8 cellular contexts compared by ENCODE assay signal in the genomic region with DNA sequence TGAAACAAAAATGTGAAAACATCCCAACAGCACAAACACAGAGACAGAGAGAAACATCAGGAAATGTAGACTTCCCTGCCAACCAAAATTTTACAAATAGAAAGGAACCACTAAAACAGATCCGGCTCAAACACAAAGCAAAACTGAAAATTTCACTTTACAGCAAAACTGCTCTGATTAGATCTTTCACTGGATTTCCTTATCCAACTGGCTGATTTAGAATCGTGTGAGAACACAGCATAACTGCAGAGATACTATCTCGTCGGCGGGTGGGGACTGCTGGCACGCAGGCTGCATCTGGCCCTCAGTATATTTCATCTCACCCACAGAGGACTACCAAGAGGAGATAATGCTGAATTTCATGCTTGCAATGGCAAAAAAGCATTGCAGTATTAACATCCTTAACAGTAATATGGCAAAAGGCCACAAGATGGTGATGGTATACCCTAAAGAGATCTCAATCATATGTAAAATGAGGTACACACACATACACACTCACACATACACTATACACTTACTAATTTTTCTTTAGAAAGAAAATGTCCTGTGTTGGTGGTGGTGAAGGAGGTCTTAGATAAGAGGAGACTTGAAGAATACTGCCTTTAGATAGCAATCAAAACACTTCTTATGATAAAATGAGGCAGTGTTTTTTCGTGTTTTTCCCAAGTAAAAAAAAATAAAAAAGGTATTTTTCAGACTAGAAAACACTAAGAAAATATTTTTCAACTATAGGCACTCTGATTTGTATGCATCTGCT. TPM values are rescaled to one million over a fixed set of nuclear protein-coding genes. Genes with fewer than 3 reads are reported as not detected.
DNase-seq lines count a peak whose midpoint lies in the region; ATAC-seq and TF ChIP-seq lines count a peak whose summit lies in the region.

No MANE protein-coding gene starts in this region.

- WGBS in prostate gland = 11% methylated on average over 7 of the region's 7 CpGs

- peaks cover 15% of the 10 kb centered on the region for H3K4me1 Mint-ChIP-seq in activated T-cell treated with anti-CD3 and anti-CD28 coated beads, Interleukin-2, amount 50 U/mL, for 72 hours (ENCODE audit: low read depth)

- H3K4me1 ChIP-seq in OCI-LY1 (ENCODE audit: insufficient read depth, low read length, severe bottlenecking) = peaks cover 9% of the 10 kb centered on the region
- H3K4me1 ChIP-seq in foreskin keratinocyte = peaks cover 12% of the 10 kb centered on the region
- no peaks in the 10 kb centered on the region for H3K4me1 ChIP-seq in prostate gland (replicated peaks)

- no peaks in the 10 kb centered on the region for H3K9me2 ChIP-seq in OCI-LY1 (ENCODE audit: low read depth, low read length)

- no peaks in the 10 kb centered on the region for H3K9me3 Mint-ChIP-seq in activated T-cell treated with anti-CD3 and anti-CD28 coated beads, Interleukin-2, amount 50 U/mL, for 72 hours

- H3K36me3 ChIP-seq in OCI-LY1 (ENCODE audit: insufficient read depth, low read length) (no peaks in the 10 kb centered on the region), prostate gland (no peaks in the 10 kb centered on the region)

- peak; percentile 2 for DNase-seq in DMS79 (lab: John Stamatoyannopoulos, UW)
- peak; percentile 63 for DNase-seq in activated T-cell treated with anti-CD3 and anti-CD28 coated beads, Interleukin-2, amount 50 U/mL, for 72 hours
- peak; percentile 66 to 81 for DNase-seq in foreskin keratinocyte
- DNase-seq in prostate gland (ENCODE audit: low spot score) = peak; percentile 26
- no peak for DNase-seq in NCI-H1930 (lab: John Stamatoyannopoulos, UW)

- H3K9me3 ChIP-seq in OCI-LY1 (ENCODE audit: low read length) (no peaks in the 10 kb centered on the region), prostate gland (no peaks in the 10 kb centered on the region)

- no peaks in the 10 kb centered on the region for H3K36me3 Mint-ChIP-seq in activated T-cell treated with anti-CD3 and anti-CD28 coated beads, Interleukin-2, amount 50 U/mL, for 72 hours (ENCODE audit: insufficient read depth in 2 of 2)

- H3F3A ChIP-seq in OCI-LY1 (ENCODE audit: insufficient read depth, low read length) = no peaks in the 10 kb centered on the region

- H3K27ac ChIP-seq in OCI-LY1 (ENCODE audit: low read depth, low read length, poor library complexity, severe bottlenecking) (no peak overlapping the region), foreskin keratinocyte (peak overlapping the region; percentile 64), prostate gland (peak overlapping the region; percentile 33 to 51)

- peak overlapping the region; percentile 97 for H3K27ac Mint-ChIP-seq in activated T-cell treated with anti-CD3 and anti-CD28 coated beads, Interleukin-2, amount 50 U/mL, for 72 hours

- TF ChIP-seq POLR2A in prostate gland (IDR thresholded peaks at IDR 0.05) = no peak

- H3K9ac ChIP-seq in OCI-LY1 (ENCODE audit: low read length) = peak overlapping the region; percentile 29; the same call in 1 of the 2 replicates

- no peaks in the 10 kb centered on the region for H3K27me3 Mint-ChIP-seq in activated T-cell treated with anti-CD3 and anti-CD28 coated beads, Interleukin-2, amount 50 U/mL, for 72 hours (ENCODE audit: low read depth)

- intact Hi-C loops in prostate gland (cut with DNase I) = loop anchor here (5.0 kb wide), 1 partner anchor 95 kb away; no protein-coding TSS in a partner anchor

- H3K79me2 ChIP-seq in OCI-LY1 (ENCODE audit: insufficient read depth, low read length) = no peaks in the 10 kb centered on the region

- H3K4me3 Mint-ChIP-seq in activated T-cell treated with anti-CD3 and anti-CD28 coated beads, Interleukin-2, amount 50 U/mL, for 72 hours = peak overlapping the region; percentile 77 to 96

- ATAC-seq in GM19463 (IDR thresholded peaks at IDR 0.05; ENCODE audit: unreplicated experiment) = peak; percentile 93
- peak; percentile 85 for ATAC-seq in HG03521 (IDR thresholded peaks at IDR 0.05; ENCODE audit: unreplicated experiment)
- ATAC-seq in activated T-cell treated with anti-CD3 and anti-CD28 coated beads, Interleukin-2, amount 50 U/mL, for 72 hours (replicated peaks in 1 of 2) = peak; percentile 96 to 97
- peak; percentile 89 for ATAC-seq in foreskin keratinocyte

- H3K27me3 ChIP-seq in OCI-LY1 (ENCODE audit: insufficient read depth, low read length) = no peaks in the 10 kb centered on the region
- no peaks in the 10 kb centered on the region for H3K27me3 ChIP-seq in foreskin keratinocyte
- no peaks in the 10 kb centered on the region for H3K27me3 ChIP-seq in prostate gland (replicated peaks; ENCODE audit: insufficient read depth)

- no peaks in the 10 kb centered on the region for H4K20me1 ChIP-seq in OCI-LY1 (ENCODE audit: insufficient read depth, low read length)

- H3K4me2 ChIP-seq in OCI-LY1 (ENCODE audit: low read length) = peak overlapping the region; percentile 54

- peak overlapping the region; percentile 22 for H3K4me3 ChIP-seq in OCI-LY1 (ENCODE audit: low read depth, low read length, poor library complexity, severe bottlenecking)
- H3K4me3 ChIP-seq in prostate gland = no peak overlapping the region

- H2AFZ ChIP-seq in OCI-LY1 (ENCODE audit: low read length) = peak overlapping the region; percentile 61; the same call in 1 of the 2 replicates

- TF ChIP-seq CTCF in OCI-LY1 (IDR thresholded peaks at IDR 0.05; ENCODE audit: low read length) (peak; percentile 87), foreskin keratinocyte (conservative IDR thresholded peaks at IDR 0.05) (peak; percentile 95), prostate gland (IDR thresholded peaks at IDR 0.05) (peak in 3 of 4 experiments; percentile 12 to 59 (median 55))

RNA-seq across cellular contexts. Expression of gene LEO1, which starts 10.6 kb away (rescaled TPM):
- total RNA-seq in activated T-cell treated with anti-CD3 and anti-CD28 coated beads, Interleukin-2, amount 50 U/mL, for 72 hours = 10 to 100 TPM; 21.4 to 22.7 TPM
- 33.3 and 38.3 TPM in 2 replicates for total RNA-seq in foreskin keratinocyte
- polyA plus RNA-seq in foreskin keratinocyte = 17.8 and 20.3 TPM in 2 replicates
- 10 to 100 TPM; 14.4 to 24.2 TPM for total RNA-seq in prostate gland

RNA-seq across cellular contexts. Expression of gene MAPK6, which starts 36.8 kb away (rescaled TPM):
- total RNA-seq in activated T-cell treated with anti-CD3 and anti-CD28 coated beads, Interleukin-2, amount 50 U/mL, for 72 hours = 10 to 100 TPM; 21.7 to 22.8 TPM
- total RNA-seq in foreskin keratinocyte (76.6 and 78.2 TPM in 2 replicates), prostate gland (10 to 100 TPM; 22.1 to 23.8 TPM)
- polyA plus RNA-seq in foreskin keratinocyte = 16.6 and 19.8 TPM in 2 replicates

Comparison
In these comparisons a context has a peak if more than half of its experiments do, and no peak if none do; other contexts are left out.
1. DNase-seq: peak in DMS79 (single experiment), activated T-cell treated with anti-CD3 and anti-CD28 coated beads, Interleukin-2, amount 50 U/mL, for 72 hours (2 of 2), foreskin keratinocyte (2 of 2) and prostate gland (single experiment); none in NCI-H1930 (0 of 2).
2. Peak in every context shown above with its lines, with median percentiles within 50 percentile points of each other: ATAC-seq and CTCF ChIP-seq.